ENCODE assay signal across 15 cellular contexts in genomic region chr5:174734571-174735497, GRCh38. TPM values are rescaled to one million over a fixed set of nuclear protein-coding genes. Genes with fewer than 3 reads are reported as not detected.
DNase-seq lines count a peak whose midpoint lies in the region; ATAC-seq and TF ChIP-seq lines count a peak whose summit lies in the region.
"Had no signal": no experiment of that assay in that cellular context is flagged by ENCODE, and none has a peak within 500 bp of the region (broad histone marks: within the 10 kb centered on the region; RNA-seq: fewer than 3 reads in every experiment).

No MANE protein-coding gene starts in this region.

- DNase-seq in GM23248 (no peak), RWPE2 (ENCODE audit: low spot score) (no peak), retina (peak; percentile 61), H4 (ENCODE audit: low spot score) (no peak), SKM-1 treated with dmso at 0.1 percent for 144 hours (lab: John Stamatoyannopoulos, UW; ENCODE audit: unreplicated experiment) (no peak), COLO829 (ENCODE audit: low spot score) (no peak)
- DNase-seq: activated CD4-positive, alpha-beta T cell treated with anti-CD3 and anti-CD28 coated beads for 36 hours; activated T-cell treated with anti-CD3 and anti-CD28 coated beads, Interleukin-2, amount 50 U/mL, for 1 hour; amygdala; MV-4-11; NCI-H2171; sigmoid colon; stimulated activated naive CD8-positive, alpha-beta T cell treated with anti-CD3 and anti-CD28 coated beads, Interleukin-15, amount 100 ng/mL, for 72 hours had no signal

- ATAC-seq in RWPE2 (ENCODE audit: low read depth), result no peak
- no peak for ATAC-seq in gastroesophageal sphincter
- ATAC-seq: activated CD4-positive, alpha-beta T cell treated with anti-CD3 and anti-CD28 coated beads for 36 hours; stimulated activated naive CD8-positive, alpha-beta T cell treated with anti-CD3 and anti-CD28 coated beads, Interleukin-15, amount 100 ng/mL, for 72 hours had no signal

- TF ChIP-seq CTCF in RWPE2 (IDR thresholded peaks at IDR 0.05; ENCODE audit: poor library complexity, severe bottlenecking) (no peak), gastroesophageal sphincter (IDR thresholded peaks at IDR 0.05) (no peak)

- H3K36me3 ChIP-seq in GM23248 (ENCODE audit: low read depth) (no peaks in the 10 kb centered on the region), RWPE2 (ENCODE audit: low read depth) (no peaks in the 10 kb centered on the region), iPS-15b (ENCODE audit: control insufficient read depth, insufficient read depth, low read length) (no peaks in the 10 kb centered on the region), gastroesophageal sphincter (peaks cover 0 to 5% of the 10 kb centered on the region in 2 donors)
- H3K36me3 ChIP-seq: sigmoid colon had no signal

- H3K27me3 ChIP-seq in GM23248 (replicated peaks; ENCODE audit: insufficient read depth) (peaks cover 43% of the 10 kb centered on the region), RWPE2 (ENCODE audit: insufficient read depth, poor library complexity, severe bottlenecking) (peaks cover 22% of the 10 kb centered on the region), iPS-15b (ENCODE audit: control insufficient read depth, insufficient read depth, low read length) (peaks cover 88% of the 10 kb centered on the region), gastroesophageal sphincter (peaks cover 95% of the 10 kb centered on the region)

- H3K4me1 ChIP-seq in GM23248 (ENCODE audit: insufficient read depth), result peaks cover 21% of the 10 kb centered on the region
- no peaks in the 10 kb centered on the region for H3K4me1 ChIP-seq in RWPE2 (ENCODE audit: insufficient read depth, poor library complexity, severe bottlenecking)
- peaks cover 2% of the 10 kb centered on the region for H3K4me1 ChIP-seq in iPS-15b (ENCODE audit: control insufficient read depth, insufficient read depth, low read length)
- peaks cover 0 to 23% (median 6%) of the 10 kb centered on the region in 3 donors for H3K4me1 ChIP-seq in gastroesophageal sphincter

- H3F3A ChIP-seq in GM23248 (ENCODE audit: insufficient read depth), result no peaks in the 10 kb centered on the region

- in situ Hi-C loops in GM23248 (cut with MboI), result no loop called here

- TF ChIP-seq POLR2A in gastroesophageal sphincter (IDR thresholded peaks at IDR 0.05), result no peak

- peak overlapping the region; percentile 43 for H3K4me2 ChIP-seq in GM23248 (ENCODE audit: unreplicated experiment)

- no peak overlapping the region for H3K9ac ChIP-seq in GM23248
- H3K9ac ChIP-seq in iPS-15b (ENCODE audit: low read depth, low read length), result no peak overlapping the region

- 13 to 19% methylated on average over 20 to 22 of the region's 22 CpGs for WGBS in GM23248 (ENCODE audit: low coverage in 1 of 2, low lambda C conversion rate in 2 of 2, missing lambda C conversion rate in 2 of 2), 2 experiments
- 8 to 14% methylated on average over 12 to 16 of the region's 22 CpGs for WGBS in gastroesophageal sphincter (ENCODE audit: low coverage in 1 of 2), 2 donors

- TF ChIP-seq EP300 in gastroesophageal sphincter (IDR thresholded peaks at IDR 0.05), result no peak

- H3K9me3 ChIP-seq in GM23248 (ENCODE audit: low read depth) (no peaks in the 10 kb centered on the region), RWPE2 (ENCODE audit: severe bottlenecking) (no peaks in the 10 kb centered on the region), iPS-15b (ENCODE audit: control insufficient read depth, insufficient read depth, low read length) (no peaks in the 10 kb centered on the region), gastroesophageal sphincter (no peaks in the 10 kb centered on the region)
- H3K9me3 ChIP-seq: sigmoid colon had no signal

- H3K4me3 ChIP-seq in GM23248, result peak overlapping the region; percentile 58
- H3K4me3 ChIP-seq in RWPE2 (ENCODE audit: severe bottlenecking), result peak overlapping the region; percentile 9
- peak overlapping the region; percentile 83 for H3K4me3 ChIP-seq in iPS-15b (ENCODE audit: low read depth, low read length)
- no peak overlapping the region for H3K4me3 ChIP-seq in gastroesophageal sphincter

- no peaks in the 10 kb centered on the region for H3K9me2 ChIP-seq in GM23248 (ENCODE audit: insufficient read depth)

- H4K20me1 ChIP-seq in GM23248 (ENCODE audit: insufficient read depth), result no peaks in the 10 kb centered on the region

- H3K79me2 ChIP-seq in GM23248 (ENCODE audit: insufficient read depth), result no peaks in the 10 kb centered on the region

- peak overlapping the region; percentile 54 for H2AFZ ChIP-seq in GM23248

- H3K27ac ChIP-seq in GM23248 (no peak overlapping the region), RWPE2 (ENCODE audit: poor library complexity, severe bottlenecking) (no peak overlapping the region), gastroesophageal sphincter (no peak overlapping the region)
- H3K27ac ChIP-seq: sigmoid colon had no signal

RNA-seq across cellular contexts. Expression of gene MSX2, which starts 10.5 kb away (rescaled TPM):
- total RNA-seq in GM23248 (2014; rRNA removed; shearing (Covaris generic)), result 2.4 and 3.0 TPM in 2 replicates
- 2.4 and 2.5 TPM in 2 replicates for polyA plus RNA-seq in GM23248 (2016; fragmentation: Nextera tagmentation; extraction: Ambion mirVana)
- 71.1 and 73.6 TPM in 2 replicates for total RNA-seq in H4 (2014; rRNA removed; shearing (Covaris generic))
- total RNA-seq in gastroesophageal sphincter, result 1 to 10 TPM in 2 of 4 donors, under 1 TPM in 2; 0.81 to 2.6 (median 1.2) TPM
- total RNA-seq: activated CD4-positive, alpha-beta T cell treated with anti-CD3 and anti-CD28 coated beads for 36 hours had no signal

Comparison
In these comparisons a context has a peak if more than half of its experiments do, and no peak if none do; other contexts are left out.
1. H3K4me3 ChIP-seq: peak in GM23248 (single experiment), RWPE2 (single experiment) and iPS-15b (single experiment); none in gastroesophageal sphincter (0 of 2).
2. RNA of gene MSX2, which starts 10.5 kb away (total RNA-seq): 71.1 to 73.6 TPM in H4; 2.4 to 3.0 TPM in GM23248 and 0.81 to 2.6 TPM in gastroesophageal sphincter; every median in the first group is over 10 times any median in the second.